In genomic region chr9:126705311-126705766, GRCh38 we compare ENCODE assay signal across 8 cellular contexts.
DNase-seq lines count a peak whose midpoint lies in the region; ATAC-seq and TF ChIP-seq lines count a peak whose summit lies in the region.

No MANE protein-coding gene starts in this region.

- peak; percentile 50 for DNase-seq in NCI-H146 (lab: John Stamatoyannopoulos, UW)
- no peak for DNase-seq in NCI-H146 treated with DMSO at 0.1 percent for 48 hours (lab: John Stamatoyannopoulos, UW; ENCODE audit: unreplicated experiment)
- peak; percentile 71 for DNase-seq in NB4 (ENCODE audit: low read depth)
- peak; percentile 60 to 85 (median 73) for DNase-seq in T-helper 1 cell
- peak; percentile 71 to 93 (median 85) for DNase-seq in adrenal gland
- peak; percentile 77 to 92 (median 92) for DNase-seq in right cardiac atrium
- peak; percentile 88 for DNase-seq in sigmoid colon

- H3K27ac ChIP-seq in adrenal gland (no peak overlapping the region), right cardiac atrium (ENCODE audit: low read length) (no peak overlapping the region), sigmoid colon (no peak overlapping the region)

- TF ChIP-seq POLR2A in NB4 (IDR thresholded peaks at IDR 0.05; ENCODE audit: extremely low read depth, insufficient read length) (no peak), adrenal gland (IDR thresholded peaks at IDR 0.05) (no peak), sigmoid colon (IDR thresholded peaks at IDR 0.05) (no peak)

- intact Hi-C loops in adrenal gland (cut with DNase I) = loop anchor here in 1 of 2 donors (1.0 kb wide), 1 partner anchor 76 kb away; no protein-coding TSS in a partner anchor
- intact Hi-C loops in right cardiac atrium (cut with DNase I) = loop anchor here in 2 of 4 donors (5.0 to 10.0 kb wide), 2 partner anchors 77 to 91 kb away; partner anchors contain the start of gene LMX1B (in 1 of the 2)
- intact Hi-C loops in sigmoid colon (cut with DNase I) = loop anchor here (1.0 kb wide), 1 partner anchor 76 kb away; no protein-coding TSS in a partner anchor

- 6 to 14% (median 6%) methylated on average over 23 to 30 of the region's 30 CpGs for WGBS in adrenal gland, 4 donors
- WGBS in right cardiac atrium = 8% methylated on average over 30 of the region's 30 CpGs
- WGBS in sigmoid colon, 2 donors = 7 to 12% methylated on average over 30 of the region's 30 CpGs

- peaks cover 9% of the 10 kb centered on the region for H3K27me3 ChIP-seq in adrenal gland
- H3K27me3 ChIP-seq in right cardiac atrium (ENCODE audit: control insufficient read depth, insufficient read depth) = no peaks in the 10 kb centered on the region
- H3K27me3 ChIP-seq in sigmoid colon = peaks cover 5 to 66% (median 34%) of the 10 kb centered on the region in 3 donors

- H3K36me3 ChIP-seq in adrenal gland (replicated peaks in 1 of 2) (no peaks in the 10 kb centered on the region), sigmoid colon (no peaks in the 10 kb centered on the region)

- H3K4me3 ChIP-seq in NB4 (ENCODE audit: low read depth, low read length) = no peak overlapping the region
- H3K4me3 ChIP-seq in adrenal gland = no peak overlapping the region
- no peak overlapping the region for H3K4me3 ChIP-seq in right cardiac atrium (ENCODE audit: low read length)
- H3K4me3 ChIP-seq in sigmoid colon = peak overlapping the region in 2 of 4 donors; percentile 23 to 38

- ATAC-seq in right cardiac atrium (peak; percentile 57 to 74), GM18861 (IDR thresholded peaks at IDR 0.05; ENCODE audit: unreplicated experiment) (no peak)

- TF ChIP-seq CTCF in NB4 (IDR thresholded peaks at IDR 0.05; ENCODE audit: low read depth, low read length) = peak; percentile 80
- peak; percentile 73 to 96 (median 88) for TF ChIP-seq CTCF in adrenal gland (IDR thresholded peaks at IDR 0.05)
- TF ChIP-seq CTCF in sigmoid colon (IDR thresholded peaks at IDR 0.05) = peak; percentile 87 to 97 (median 92)

- TF ChIP-seq EP300 in sigmoid colon (IDR thresholded peaks at IDR 0.05) = no peak

- H3K9me3 ChIP-seq in adrenal gland (replicated peaks in 1 of 3) (no peaks in the 10 kb centered on the region), right cardiac atrium (ENCODE audit: control insufficient read depth, low read length) (no peaks in the 10 kb centered on the region), sigmoid colon (no peaks in the 10 kb centered on the region)

- H3K4me1 ChIP-seq in adrenal gland (replicated peaks in 1 of 2) (peaks cover 0 to 14% of the 10 kb centered on the region in 2 donors), right cardiac atrium (ENCODE audit: control insufficient read depth, insufficient read depth, low read length) (no peaks in the 10 kb centered on the region), sigmoid colon (peaks cover 0 to 18% (median 16%) of the 10 kb centered on the region in 4 donors)
